14 cellular contexts compared by ENCODE assay signal in the genomic region with DNA sequence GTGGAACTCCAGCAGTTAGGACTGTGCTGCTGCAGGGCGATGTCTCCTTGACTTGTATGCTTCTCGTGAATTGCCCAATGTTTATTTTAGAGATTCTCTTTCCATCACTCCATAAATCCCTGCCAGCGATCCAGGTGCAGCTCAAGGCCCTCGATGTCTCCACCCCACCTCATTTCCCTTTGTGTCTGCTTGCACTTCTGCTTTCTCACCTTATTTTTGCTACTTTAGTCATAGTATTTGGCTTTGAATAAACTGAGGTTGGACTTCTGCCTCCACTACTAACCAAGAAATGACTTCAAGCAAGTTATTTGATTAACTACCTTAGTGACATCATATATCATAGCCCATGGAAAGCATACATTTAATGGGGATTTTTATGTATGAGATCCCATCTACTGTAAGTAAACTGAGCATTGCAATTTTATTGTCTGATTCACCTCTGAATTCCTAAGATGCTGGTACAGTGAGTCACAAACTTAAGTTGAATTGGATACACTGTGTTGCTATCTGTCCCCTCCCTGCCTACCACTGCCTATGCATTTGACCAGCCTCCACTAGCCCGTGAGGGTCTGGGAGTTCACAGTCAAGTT.
DNase-seq lines count a peak whose midpoint lies in the region; ATAC-seq and TF ChIP-seq lines count a peak whose summit lies in the region.
"Had no signal": no experiment of that assay in that cellular context is flagged by ENCODE, and none has a peak within 500 bp of the region (broad histone marks: within the 10 kb centered on the region; RNA-seq: fewer than 3 reads in every experiment).

No MANE protein-coding gene starts in this region.

- H3K27ac Mint-ChIP-seq in mesothelial cell of epicardium = no peak overlapping the region
- H3K27ac Mint-ChIP-seq in T-helper 17 cell = no peak overlapping the region
- H3K27ac Mint-ChIP-seq in effector memory CD8-positive, alpha-beta T cell = no peak overlapping the region

- ATAC-seq in foreskin keratinocyte = peak; percentile 90
- no peak for ATAC-seq in T-helper 17 cell
- ATAC-seq in effector memory CD8-positive, alpha-beta T cell (replicated peaks) = no peak
- ATAC-seq in GM18517 (IDR thresholded peaks at IDR 0.05; ENCODE audit: unreplicated experiment) = no peak
- ATAC-seq: heart left ventricle had no signal

- H3K9me3 Mint-ChIP-seq in mesothelial cell of epicardium = no peaks in the 10 kb centered on the region
- no peaks in the 10 kb centered on the region for H3K9me3 Mint-ChIP-seq in effector memory CD8-positive, alpha-beta T cell

- H3K27me3 ChIP-seq in foreskin keratinocyte = no peaks in the 10 kb centered on the region
- H3K27me3 ChIP-seq: BE2C, heart left ventricle had no signal

- H3K4me1 Mint-ChIP-seq in mesothelial cell of epicardium = peaks cover 5% of the 10 kb centered on the region
- no peaks in the 10 kb centered on the region for H3K4me1 Mint-ChIP-seq in T-helper 17 cell
- no peaks in the 10 kb centered on the region for H3K4me1 Mint-ChIP-seq in effector memory CD8-positive, alpha-beta T cell (ENCODE audit: low read depth in 2 of 2)

- TF ChIP-seq CTCF in foreskin keratinocyte (conservative IDR thresholded peaks at IDR 0.05) = no peak
- no peak for TF ChIP-seq CTCF in mesothelial cell of epicardium (IDR thresholded peaks at IDR 0.05; ENCODE audit: unreplicated experiment)

- H3K9me3 ChIP-seq in T-helper 17 cell (ENCODE audit: control insufficient read depth, low read length, poor library complexity, severe bottlenecking) = no peaks in the 10 kb centered on the region
- H3K9me3 ChIP-seq: BE2C, heart left ventricle had no signal

- no peaks in the 10 kb centered on the region for H3K36me3 Mint-ChIP-seq in mesothelial cell of epicardium
- H3K36me3 Mint-ChIP-seq in T-helper 17 cell (ENCODE audit: low read depth) = no peaks in the 10 kb centered on the region
- no peaks in the 10 kb centered on the region for H3K36me3 Mint-ChIP-seq in effector memory CD8-positive, alpha-beta T cell (ENCODE audit: insufficient read depth)

- peaks cover 20% of the 10 kb centered on the region for H3K4me1 ChIP-seq in foreskin keratinocyte
- H3K4me1 ChIP-seq: BE2C, heart left ventricle had no signal

- no peak overlapping the region for H3K4me3 Mint-ChIP-seq in mesothelial cell of epicardium
- H3K4me3 Mint-ChIP-seq in T-helper 17 cell = no peak overlapping the region
- no peak overlapping the region for H3K4me3 Mint-ChIP-seq in effector memory CD8-positive, alpha-beta T cell

- H3K27me3 Mint-ChIP-seq in mesothelial cell of epicardium (ENCODE audit: low read depth) (no peaks in the 10 kb centered on the region), T-helper 17 cell (no peaks in the 10 kb centered on the region)
- H3K27me3 Mint-ChIP-seq in effector memory CD8-positive, alpha-beta T cell = no peaks in the 10 kb centered on the region

- H3K27ac ChIP-seq in foreskin keratinocyte = peak overlapping the region; percentile 30
- H3K27ac ChIP-seq: heart left ventricle, skin epidermis had no signal

- DNase-seq in AG08395 (ENCODE audit: low spot score) = peak; percentile 4
- peak; percentile 47 for DNase-seq in HPDE6-E6E7 (ENCODE audit: extremely low spot score)
- DNase-seq in RKO (ENCODE audit: low spot score) = peak; percentile 34
- peak; percentile 94 to 97 for DNase-seq in foreskin keratinocyte
- no peak for DNase-seq in mesothelial cell of epicardium (ENCODE audit: low spot score in 2 of 2, unreplicated experiment in 2 of 2)
- no peak for DNase-seq in T-helper 17 cell
- DNase-seq in effector memory CD8-positive, alpha-beta T cell = no peak
- DNase-seq: activated CD4-positive, CD25-positive, alpha-beta regulatory T cell treated with anti-CD3 and anti-CD28 coated beads, Interleukin-2, amount 50 U/mL, for 72 hours; activated gamma-delta T cell; BE2C; heart left ventricle; NCI-H1436 had no signal

Comparison
In these comparisons a context has a peak if more than half of its experiments do, and no peak if none do; other contexts are left out.
1. DNase-seq: peak in AG08395 (single experiment), HPDE6-E6E7 (single experiment), RKO (single experiment) and foreskin keratinocyte (2 of 2); none in mesothelial cell of epicardium (0 of 2), T-helper 17 cell (0 of 3) and effector memory CD8-positive, alpha-beta T cell (0 of 3).